In genomic region chr13:41075034-41075433, GRCh38 we compare ENCODE assay signal across 8 cellular contexts. TPM values are rescaled to one million over a fixed set of nuclear protein-coding genes. Genes with fewer than 3 reads are reported as not detected.
DNase-seq lines count a peak whose midpoint lies in the region; ATAC-seq and TF ChIP-seq lines count a peak whose summit lies in the region.

No MANE protein-coding gene starts in this region.

- no peak for TF ChIP-seq POLR2A in lower leg skin (IDR thresholded peaks at IDR 0.05)

- no peak overlapping the region for H3K27ac ChIP-seq in psoas muscle

- in situ Hi-C loops in GM13976 (cut with MboI; ENCODE audit: low sequenced_read_pairs, unreplicated experiment): loop anchor here (10.0 to 25.0 kb wide), 2 partner anchors 150 to 562 kb away; no protein-coding TSS in a partner anchor

- DNase-seq in AG10803 (ENCODE audit: low read depth) (peak; percentile 39), GM13976 (ENCODE audit: low spot score) (peak; percentile 41), T-helper 9 cell (peak; percentile 12), fibroblast of mammary gland (ENCODE audit: low read depth) (peak; percentile 56), psoas muscle (peak in 1 of 2 donors; percentile 37), lower leg skin (ENCODE audit: low spot score in 2 of 2) (no peak)

- H3K27me3 ChIP-seq in psoas muscle (ENCODE audit: insufficient read depth in 3 of 3, low read length in 2 of 3): no peaks in the 10 kb centered on the region

- H3K4me1 ChIP-seq in psoas muscle: no peaks in the 10 kb centered on the region

- no peaks in the 10 kb centered on the region for H3K9me3 ChIP-seq in psoas muscle

- peak in 2 of 4 donors; percentile 50 to 61 for ATAC-seq in psoas muscle
- no peak for ATAC-seq in GM19467 (IDR thresholded peaks at IDR 0.05; ENCODE audit: unreplicated experiment)
- no peak for ATAC-seq in GM18858 (IDR thresholded peaks at IDR 0.05; ENCODE audit: unreplicated experiment)

- intact Hi-C loops in psoas muscle (cut with DNase I) (loop anchor here (2.0 to 5.0 kb wide), 2 partner anchors 146 to 147 kb away; no protein-coding TSS in a partner anchor), lower leg skin (cut with DNase I; ENCODE audit: low total_unique reads) (no loop called here)

- TF ChIP-seq CTCF in AG10803 (conservative IDR thresholded peaks at IDR 0.05; ENCODE audit: low read length) (peak; percentile 63), GM13976 (IDR thresholded peaks at IDR 0.05; ENCODE audit: borderline replicate concordance, control extremely low read depth, extremely low read depth, insufficient read depth, missing control alignments) (peak; percentile 1), fibroblast of mammary gland (conservative IDR thresholded peaks at IDR 0.05; ENCODE audit: control insufficient read depth, insufficient read depth, low read depth, low read length) (peak; percentile 50), psoas muscle (IDR thresholded peaks at IDR 0.05) (peak; percentile 43), lower leg skin (IDR thresholded peaks at IDR 0.05) (no peak)

- H3K4me3 ChIP-seq in AG10803 (ENCODE audit: low read length) (no peak overlapping the region), fibroblast of mammary gland (ENCODE audit: control insufficient read depth, low read depth, low read length) (no peak overlapping the region), psoas muscle (no peak overlapping the region), lower leg skin (ENCODE audit: low read depth, poor library complexity, severe bottlenecking) (no peak overlapping the region)

- peaks cover 11 to 97% of the 10 kb centered on the region in 2 donors for H3K36me3 ChIP-seq in psoas muscle (ENCODE audit: insufficient read depth in 1 of 2, low read depth in 1 of 2)

- WGBS in psoas muscle, 3 donors: 31 to 61% (median 44%) methylated on average over 1 of the region's 1 CpG
- 25 to 33% methylated on average over 1 of the region's 1 CpG for WGBS in lower leg skin, 2 donors

RNA-seq across cellular contexts. Expression of gene WBP4, which starts 13.7 kb away (rescaled TPM):
- 10 to 100 TPM; 18.8 to 24.9 (median 21.6) TPM for total RNA-seq in psoas muscle
- 10 to 100 TPM; 18.1 to 37.0 (median 22.2) TPM for polyA plus RNA-seq in psoas muscle
- 10 to 100 TPM in 2 of 4 donors, 1 to 10 TPM in 2; 7.2 to 11.2 (median 9.8) TPM for total RNA-seq in lower leg skin

RNA-seq across cellular contexts. Expression of gene ELF1, which starts 55.9 kb away (rescaled TPM):
- total RNA-seq in psoas muscle (10 to 100 TPM; 20.5 to 25.9 (median 22.6) TPM), lower leg skin (100 to 1,000 TPM; 112 to 137 (median 125) TPM)
- polyA plus RNA-seq in psoas muscle: 10 to 100 TPM in 2 of 3 donors, 1 to 10 TPM in 1; 7.3 to 28.6 (median 13.0) TPM

RNA-seq across cellular contexts. Expression of gene KBTBD6, which starts 57.6 kb away (rescaled TPM):
- total RNA-seq in psoas muscle: 1 to 10 TPM; 2.4 to 6.0 (median 5.6) TPM
- polyA plus RNA-seq in psoas muscle: 1 to 10 TPM; 2.0 to 7.6 (median 2.5) TPM
- total RNA-seq in lower leg skin: 1 to 10 TPM; 3.2 to 6.3 (median 4.9) TPM

Comparison
In these comparisons a context has a peak if more than half of its experiments do, and no peak if none do; other contexts are left out.
1. DNase-seq: peak in AG10803 (single experiment), GM13976 (single experiment), T-helper 9 cell (single experiment) and fibroblast of mammary gland (single experiment); none in lower leg skin (0 of 2).
2. CTCF ChIP-seq: peak in AG10803 (single experiment), GM13976 (single experiment), fibroblast of mammary gland (single experiment) and psoas muscle (single experiment); none in lower leg skin (0 of 3).
3. RNA of gene ELF1, which starts 55.9 kb away (total RNA-seq): 112 to 137 TPM in lower leg skin; 20.5 to 25.9 TPM in psoas muscle; every median in the first group is over 4 times any median in the second.